2 cellular contexts compared by ENCODE assay signal in the genomic region with DNA sequence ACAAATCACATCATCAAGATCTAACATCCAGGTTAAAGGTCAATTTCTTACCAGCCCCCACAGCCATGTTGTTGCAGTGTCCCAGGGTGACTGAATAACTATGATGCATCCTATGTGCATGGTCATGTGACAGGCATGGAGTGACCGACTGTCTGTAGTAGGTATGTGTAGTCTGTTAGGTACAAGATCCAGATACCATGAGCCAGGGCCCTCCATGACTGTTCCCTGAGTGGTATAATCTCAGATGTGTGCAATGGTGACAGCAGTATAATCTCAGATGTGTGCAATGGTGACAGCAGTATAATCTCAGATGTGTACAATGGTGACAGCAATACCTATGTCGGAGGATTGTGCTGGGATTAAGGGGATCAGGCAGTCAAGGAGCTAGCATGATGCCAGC.
TF ChIP-seq lines count a peak whose summit lies in the region.

No MANE protein-coding gene starts in this region.

TF ChIP-seq in A549, 52 proteins besides CTCF, POLR2A, EP300 and RAD21:
- TF ChIP-seq, protein P1, sequence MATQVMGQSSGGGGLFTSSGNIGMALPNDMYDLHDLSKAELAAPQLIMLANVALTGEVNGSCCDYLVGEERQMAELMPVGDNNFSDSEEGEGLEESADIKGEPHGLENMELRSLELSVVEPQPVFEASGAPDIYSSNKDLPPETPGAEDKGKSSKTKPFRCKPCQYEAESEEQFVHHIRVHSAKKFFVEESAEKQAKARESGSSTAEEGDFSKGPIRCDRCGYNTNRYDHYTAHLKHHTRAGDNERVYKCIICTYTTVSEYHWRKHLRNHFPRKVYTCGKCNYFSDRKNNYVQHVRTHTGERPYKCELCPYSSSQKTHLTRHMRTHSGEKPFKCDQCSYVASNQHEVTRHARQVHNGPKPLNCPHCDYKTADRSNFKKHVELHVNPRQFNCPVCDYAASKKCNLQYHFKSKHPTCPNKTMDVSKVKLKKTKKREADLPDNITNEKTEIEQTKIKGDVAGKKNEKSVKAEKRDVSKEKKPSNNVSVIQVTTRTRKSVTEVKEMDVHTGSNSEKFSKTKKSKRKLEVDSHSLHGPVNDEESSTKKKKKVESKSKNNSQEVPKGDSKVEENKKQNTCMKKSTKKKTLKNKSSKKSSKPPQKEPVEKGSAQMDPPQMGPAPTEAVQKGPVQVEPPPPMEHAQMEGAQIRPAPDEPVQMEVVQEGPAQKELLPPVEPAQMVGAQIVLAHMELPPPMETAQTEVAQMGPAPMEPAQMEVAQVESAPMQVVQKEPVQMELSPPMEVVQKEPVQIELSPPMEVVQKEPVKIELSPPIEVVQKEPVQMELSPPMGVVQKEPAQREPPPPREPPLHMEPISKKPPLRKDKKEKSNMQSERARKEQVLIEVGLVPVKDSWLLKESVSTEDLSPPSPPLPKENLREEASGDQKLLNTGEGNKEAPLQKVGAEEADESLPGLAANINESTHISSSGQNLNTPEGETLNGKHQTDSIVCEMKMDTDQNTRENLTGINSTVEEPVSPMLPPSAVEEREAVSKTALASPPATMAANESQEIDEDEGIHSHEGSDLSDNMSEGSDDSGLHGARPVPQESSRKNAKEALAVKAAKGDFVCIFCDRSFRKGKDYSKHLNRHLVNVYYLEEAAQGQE (IDR thresholded peaks at IDR 0.05), result no peak
- TF ChIP-seq, protein P2, sequence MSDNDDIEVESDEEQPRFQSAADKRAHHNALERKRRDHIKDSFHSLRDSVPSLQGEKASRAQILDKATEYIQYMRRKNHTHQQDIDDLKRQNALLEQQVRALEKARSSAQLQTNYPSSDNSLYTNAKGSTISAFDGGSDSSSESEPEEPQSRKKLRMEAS (IDR thresholded peaks at IDR 0.05), result no peak
- TF ChIP-seq, protein P3, sequence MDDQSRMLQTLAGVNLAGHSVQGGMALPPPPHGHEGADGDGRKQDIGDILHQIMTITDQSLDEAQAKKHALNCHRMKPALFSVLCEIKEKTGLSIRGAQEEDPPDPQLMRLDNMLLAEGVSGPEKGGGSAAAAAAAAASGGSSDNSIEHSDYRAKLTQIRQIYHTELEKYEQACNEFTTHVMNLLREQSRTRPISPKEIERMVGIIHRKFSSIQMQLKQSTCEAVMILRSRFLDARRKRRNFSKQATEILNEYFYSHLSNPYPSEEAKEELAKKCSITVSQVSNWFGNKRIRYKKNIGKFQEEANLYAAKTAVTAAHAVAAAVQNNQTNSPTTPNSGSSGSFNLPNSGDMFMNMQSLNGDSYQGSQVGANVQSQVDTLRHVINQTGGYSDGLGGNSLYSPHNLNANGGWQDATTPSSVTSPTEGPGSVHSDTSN (IDR thresholded peaks at IDR 0.05), result no peak
- no peak for TF ChIP-seq SMC3 (IDR thresholded peaks at IDR 0.05)
- TF ChIP-seq, protein P4, sequence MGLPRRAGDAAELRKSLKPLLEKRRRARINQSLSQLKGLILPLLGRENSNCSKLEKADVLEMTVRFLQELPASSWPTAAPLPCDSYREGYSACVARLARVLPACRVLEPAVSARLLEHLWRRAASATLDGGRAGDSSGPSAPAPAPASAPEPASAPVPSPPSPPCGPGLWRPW (IDR thresholded peaks at IDR 0.05), result no peak
- TF ChIP-seq RNF2 (IDR thresholded peaks at IDR 0.05; ENCODE audit: borderline replicate concordance, low read depth), result no peak
- no peak for TF ChIP-seq BHLHE40 (IDR thresholded peaks at IDR 0.05; ENCODE audit: low read depth, low read length)
- no peak for TF ChIP-seq PHF8 (IDR thresholded peaks at IDR 0.05; ENCODE audit: borderline replicate concordance, low read depth)

TF ChIP-seq in GM12878, 131 proteins besides CTCF, POLR2A, EP300 and RAD21:
- TF ChIP-seq, protein P5, sequence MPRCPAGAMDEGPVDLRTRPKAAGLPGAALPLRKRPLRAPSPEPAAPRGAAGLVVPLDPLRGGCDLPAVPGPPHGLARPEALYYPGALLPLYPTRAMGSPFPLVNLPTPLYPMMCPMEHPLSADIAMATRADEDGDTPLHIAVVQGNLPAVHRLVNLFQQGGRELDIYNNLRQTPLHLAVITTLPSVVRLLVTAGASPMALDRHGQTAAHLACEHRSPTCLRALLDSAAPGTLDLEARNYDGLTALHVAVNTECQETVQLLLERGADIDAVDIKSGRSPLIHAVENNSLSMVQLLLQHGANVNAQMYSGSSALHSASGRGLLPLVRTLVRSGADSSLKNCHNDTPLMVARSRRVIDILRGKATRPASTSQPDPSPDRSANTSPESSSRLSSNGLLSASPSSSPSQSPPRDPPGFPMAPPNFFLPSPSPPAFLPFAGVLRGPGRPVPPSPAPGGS (IDR thresholded peaks at IDR 0.05; ENCODE audit: borderline replicate concordance, insufficient read depth, low read depth, low read length, poor library complexity, severe bottlenecking), result peak; percentile 71
- TF ChIP-seq, protein P2 (IDR thresholded peaks at IDR 0.05; ENCODE audit: low read depth, low read length), result no peak
TF ChIP-seq in GM12878: peak in this region for 1.
